ENCODE assay signal across 8 cellular contexts in the genomic region with DNA sequence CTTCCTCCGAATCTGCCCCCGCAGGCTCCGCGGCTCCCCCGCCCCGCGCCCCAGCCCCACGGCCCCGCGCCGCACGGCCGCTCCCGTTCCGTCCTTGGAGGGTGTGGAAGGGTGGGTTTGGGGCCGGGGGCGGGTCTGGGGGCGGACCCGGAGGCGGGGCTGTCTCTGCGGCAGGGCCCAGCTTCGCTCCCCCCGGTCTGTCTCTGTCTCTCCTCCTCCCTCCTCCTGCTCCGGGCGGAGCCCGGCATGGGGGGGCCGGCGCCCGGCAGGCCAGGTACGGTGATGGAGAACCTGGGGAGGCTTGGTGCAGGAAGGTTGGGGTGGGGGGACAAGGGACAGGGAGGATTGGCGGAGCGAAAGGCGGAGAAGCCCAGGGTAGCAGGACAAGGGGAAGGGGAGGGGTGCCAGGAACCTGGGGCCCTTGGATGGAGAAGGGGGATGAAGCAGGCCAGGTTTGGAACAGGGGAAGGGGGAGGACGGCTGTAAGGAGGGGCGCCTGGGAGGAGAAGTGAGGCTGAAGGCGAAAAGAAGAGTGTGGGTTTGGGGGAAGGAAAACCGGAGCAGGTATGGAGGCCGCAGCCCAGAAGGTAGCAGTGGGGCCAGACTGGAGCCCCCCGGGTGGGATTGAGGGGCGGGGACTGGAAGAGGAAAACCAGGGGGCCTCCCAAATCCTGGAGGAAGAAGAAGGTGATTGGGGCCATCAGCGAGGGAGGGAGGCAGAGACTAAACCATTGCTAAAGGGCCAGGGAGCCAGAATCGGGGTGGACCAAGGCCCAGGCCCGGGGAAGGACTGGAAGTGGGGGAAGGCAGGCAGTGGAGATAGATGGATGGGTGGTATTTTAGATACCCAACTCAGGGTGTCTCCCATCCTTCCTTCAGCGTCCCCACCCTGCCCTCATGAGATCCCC. TPM values are rescaled to one million over a fixed set of nuclear protein-coding genes. Genes with fewer than 3 reads are reported as not detected.
DNase-seq lines count a peak whose midpoint lies in the region; ATAC-seq, FAIRE-seq and TF ChIP-seq lines count a peak whose summit lies in the region.

NYAP1 (plus strand) TSS at position 200 of the 908 bp plus-strand sequence. CDS start 1,385 bp downstream, outside the sequence.

- H3K79me2 ChIP-seq in MM.1S (ENCODE audit: low read length) (peaks cover under 1% of the 10 kb centered on the region; the same call in 1 of the 2 replicates), HepG2 (ENCODE audit: insufficient read depth, low read length) (no peaks in the 10 kb centered on the region)

- no peaks in the 10 kb centered on the region for H3K9me2 ChIP-seq in MM.1S (replicated peaks; ENCODE audit: insufficient read depth, low read length)

- peaks cover under 1% of the 10 kb centered on the region for H3K36me3 Mint-ChIP-seq in activated B cell treated with CpG ODN at 0.5 μM for 24 hours (ENCODE audit: low read depth)
- peaks cover 3% of the 10 kb centered on the region for H3K36me3 Mint-ChIP-seq in dendritic cell treated with granulocyte-macrophage colony-stimulating factor and Interleukin-4, amounts not matched to agents 40 ng/mL and 50 ng/mL, for 4 days (ENCODE audit: low read depth)

- in situ Hi-C loops in HepG2 (cut with HindIII; ENCODE audit: extremely low pct_ligation_motif_present, low pct_unique_long_range_greater_than_20kb): no loop called here

- FAIRE-seq in HepG2 (lab: Jason Lieb, UNC): no peak

- H3K4me1 ChIP-seq in MM.1S (ENCODE audit: low read length): peaks cover 6% of the 10 kb centered on the region
- peaks cover 61% of the 10 kb centered on the region for H3K4me1 ChIP-seq in HepG2 (ENCODE audit: insufficient read depth, low read length)

- H3K9me3 Mint-ChIP-seq in activated B cell treated with CpG ODN at 0.5 μM for 24 hours: no peaks in the 10 kb centered on the region
- H3K9me3 Mint-ChIP-seq in dendritic cell treated with granulocyte-macrophage colony-stimulating factor and Interleukin-4, amounts not matched to agents 40 ng/mL and 50 ng/mL, for 4 days: no peaks in the 10 kb centered on the region

- no peaks in the 10 kb centered on the region for H4K20me1 ChIP-seq in MM.1S (ENCODE audit: insufficient read depth, low read length)
- H4K20me1 ChIP-seq in HepG2 (ENCODE audit: insufficient read depth, low read length): no peaks in the 10 kb centered on the region

- no peak for TF ChIP-seq POLR2A in HepG2 (IDR thresholded peaks at IDR 0.05; ENCODE audit: insufficient read depth in 1 of 2, low read depth in 2 of 2, low read length in 2 of 2)

- H3K27me3 ChIP-seq in MM.1S (replicated peaks; ENCODE audit: insufficient read depth, low read length) (peaks cover 52% of the 10 kb centered on the region), HepG2 (ENCODE audit: control insufficient read depth in 1 of 2, insufficient read depth in 2 of 2, low read length in 2 of 2) (peaks cover 2 to 44% of the 10 kb centered on the region in 2 experiments; a peak in 3 of 5 replicates)

- CTCF ChIA-PET in activated B cell treated with CpG ODN at 0.5 μM for 24 hours (lab: Charles Lee): interaction anchor here (1.0 to 1.8 kb wide), 3 partner anchors 10 to 76 kb away, joined by 3 to 8 read pairs (median 4); no protein-coding TSS in a partner anchor
- CTCF ChIA-PET in HepG2 (lab: Yijun Ruan, JAX; ENCODE audit: low intra/inter-chr PET ratio, low total read pairs): interaction anchor here (0.8 to 3.3 kb wide), 5 partner anchors 10 to 85 kb away, joined by 3 to 32 read pairs (median 8); no protein-coding TSS in a partner anchor

- H3K4me2 ChIP-seq in MM.1S (ENCODE audit: low read depth, low read length) (peak within 1 kb of the TSS; percentile 99), HepG2 (ENCODE audit: low read depth, low read length) (peak within 1 kb of the TSS; percentile 80)

- no peak for TF ChIP-seq EP300 in HepG2 (IDR thresholded peaks at IDR 0.05; ENCODE audit: low read depth in 2 of 2, low read length in 2 of 2)
- no peak for TF ChIP-seq EP300 in HepG2 (CRISPR knock-in tag; IDR thresholded peaks at IDR 0.05; ENCODE audit: borderline replicate concordance)

- TF ChIP-seq CTCF in MM.1S (IDR thresholded peaks at IDR 0.05; ENCODE audit: low read length): no peak
- TF ChIP-seq CTCF in activated B cell treated with CpG ODN at 0.5 μM for 24 hours (IDR thresholded peaks at IDR 0.05): no peak
- TF ChIP-seq CTCF in HepG2 (CRISPR knock-in tag; IDR thresholded peaks at IDR 0.05): no peak

- H3K36me3 ChIP-seq in MM.1S (replicated peaks; ENCODE audit: insufficient read depth, low read length) (no peaks in the 10 kb centered on the region), HepG2 (replicated peaks in 1 of 2; ENCODE audit: control insufficient read depth in 1 of 2, insufficient read depth in 2 of 2, low read length in 2 of 2) (no peaks in the 10 kb centered on the region)

- intact Hi-C loops in activated B cell treated with CpG ODN at 0.5 μM for 24 hours (cut with micrococcal nuclease) (loop anchor here (1.0 kb wide), 2 partner anchors 15 to 75 kb away; no protein-coding TSS in a partner anchor), HepG2 (cut with micrococcal nuclease; ENCODE audit: unreplicated experiment) (loop anchor here (1.0 to 5.0 kb wide), 2 partner anchors 15 to 698 kb away; partner anchors contain the start of gene NAT16)
- intact Hi-C loops in dendritic cell treated with granulocyte-macrophage colony-stimulating factor and Interleukin-4, amounts not matched to agents 40 ng/mL and 50 ng/mL, for 4 days (cut with micrococcal nuclease): loop anchor here (1.0 kb wide), 1 partner anchor 15 kb away; no protein-coding TSS in a partner anchor

- H3K27ac ChIP-seq in MM.1S (ENCODE audit: low read length): no peak within 1 kb of the TSS
- no peak within 1 kb of the TSS for H3K27ac ChIP-seq in HepG2 (ENCODE audit: extremely low read length, insufficient read depth, low read length)

- peak; percentile 12 for ATAC-seq in GM19328 (IDR thresholded peaks at IDR 0.05; ENCODE audit: unreplicated experiment)
- ATAC-seq in activated B cell treated with CpG ODN at 0.5 μM for 24 hours (ENCODE audit: low read depth): peak; percentile 18
- ATAC-seq in HepG2: peak; percentile 13
- no peak for ATAC-seq in GM21526 (IDR thresholded peaks at IDR 0.05; ENCODE audit: low FRiP score, unreplicated experiment)

- peak within 1 kb of the TSS; percentile 17; the same call in 1 of the 2 replicates for H3K9ac ChIP-seq in MM.1S (ENCODE audit: low read length)
- peak within 1 kb of the TSS; percentile 15; the same call in 1 of the 2 replicates for H3K9ac ChIP-seq in HepG2 (ENCODE audit: insufficient read depth, low read depth, low read length)

- peak within 1 kb of the TSS; percentile 76 for H3K4me3 Mint-ChIP-seq in activated B cell treated with CpG ODN at 0.5 μM for 24 hours
- H3K4me3 Mint-ChIP-seq in dendritic cell treated with granulocyte-macrophage colony-stimulating factor and Interleukin-4, amounts not matched to agents 40 ng/mL and 50 ng/mL, for 4 days: peak within 1 kb of the TSS; percentile 77

- POLR2A ChIA-PET in activated B cell treated with CpG ODN at 0.5 μM for 24 hours (lab: Charles Lee): interaction anchor here (0.5 to 0.6 kb wide), 3 partner anchors 10 to 178 kb away, joined by 3 to 5 read pairs (median 3); no protein-coding TSS in a partner anchor
- POLR2A ChIA-PET in HepG2 (lab: Yijun Ruan, JAX): no interaction called here

- H2AFZ ChIP-seq in MM.1S (ENCODE audit: low read length) (peak within 1 kb of the TSS; percentile 90), HepG2 (ENCODE audit: low read length) (no peak within 1 kb of the TSS)

- H3K9me3 ChIP-seq in MM.1S (replicated peaks; ENCODE audit: insufficient read depth, low read length): no peaks in the 10 kb centered on the region
- no peaks in the 10 kb centered on the region for H3K9me3 ChIP-seq in HepG2 (ENCODE audit: low read length)

- H3K4me3 ChIP-seq in MM.1S (ENCODE audit: low read length): peak within 1 kb of the TSS; percentile 85
- peak within 1 kb of the TSS; percentile 46 to 79 (median 65) for H3K4me3 ChIP-seq in HepG2 (replicated peaks in 1 of 3; ENCODE audit: insufficient read depth in 1 of 3, low read depth in 2 of 3, low read length in 3 of 3)

- no peak within 1 kb of the TSS for H3K27ac Mint-ChIP-seq in activated B cell treated with CpG ODN at 0.5 μM for 24 hours
- peak within 1 kb of the TSS; percentile 42 for H3K27ac Mint-ChIP-seq in dendritic cell treated with granulocyte-macrophage colony-stimulating factor and Interleukin-4, amounts not matched to agents 40 ng/mL and 50 ng/mL, for 4 days

- 18% methylated on average over 28 of the region's 44 CpGs for WGBS in HepG2 (ENCODE audit: low lambda C conversion rate)

- peaks cover 3% of the 10 kb centered on the region; the same call in 1 of the 2 replicates for H3F3A ChIP-seq in MM.1S (ENCODE audit: insufficient read depth, low read length)

- H3K27me3 Mint-ChIP-seq in activated B cell treated with CpG ODN at 0.5 μM for 24 hours: peaks cover 5% of the 10 kb centered on the region
- H3K27me3 Mint-ChIP-seq in dendritic cell treated with granulocyte-macrophage colony-stimulating factor and Interleukin-4, amounts not matched to agents 40 ng/mL and 50 ng/mL, for 4 days: peaks cover 25% of the 10 kb centered on the region

- DNase-seq in AG08395 (ENCODE audit: low spot score) (peak; percentile 34), MM.1S (no peak), activated B cell treated with CpG ODN at 0.5 μM for 24 hours (no peak), HepG2 (ENCODE audit: low spot score) (no peak)
- DNase-seq in stimulated activated CD4-positive, alpha-beta T cell treated with anti-CD3 and anti-CD28 coated beads, TNF-alpha, amount 100 ng/mL, for 4 hours (ENCODE audit: low read depth in 3 of 3): peak; percentile 29 to 41 (median 35)

- no peak for TF ChIP-seq RAD21 in HepG2 (CRISPR knock-in tag; IDR thresholded peaks at IDR 0.05)

- peaks cover 12% of the 10 kb centered on the region for H3K4me1 Mint-ChIP-seq in activated B cell treated with CpG ODN at 0.5 μM for 24 hours
- H3K4me1 Mint-ChIP-seq in dendritic cell treated with granulocyte-macrophage colony-stimulating factor and Interleukin-4, amounts not matched to agents 40 ng/mL and 50 ng/mL, for 4 days (ENCODE audit: low read depth): peaks cover 17% of the 10 kb centered on the region

- no TSS peak for BruUV-seq in HepG2 (replicated peaks; lab: Mats Ljungman, UMichigan)

RNA-seq across cellular contexts. Expression of gene NYAP1, which starts in this region (rescaled TPM):
- total RNA-seq in activated B cell treated with CpG ODN at 0.5 μM for 24 hours (not detected in 2 replicates), HepG2 (2016; rRNA removed; fragmentation: Illumina TruSeq; extraction: Trizol) (0.15 TPM in 2 replicates)
- total RNA-seq in HepG2 (2016; cell fraction: cytosol; rRNA removed; fragmentation: Illumina TruSeq; extraction: Trizol; ENCODE audit: low read depth): not detected in 2 replicates
- total RNA-seq in HepG2 (2016; cell fraction: insoluble cytoplasmic fraction; rRNA removed; fragmentation: Illumina TruSeq; extraction: Trizol): 0.09 and 0.26 TPM in 2 replicates
- 0.55 TPM in 1 of 2 replicates, not detected in the other for total RNA-seq in HepG2 (2016; cell fraction: membrane; rRNA removed; fragmentation: Illumina TruSeq; extraction: Trizol)
- total RNA-seq in HepG2 (2016; cell fraction: nucleus; rRNA removed; fragmentation: Illumina TruSeq; extraction: Trizol): 0.09 and 0.22 TPM in 2 replicates
- 0.46 and 0.76 TPM in 2 replicates for polyA plus RNA-seq in HepG2 (2011; rRNA removed)
- polyA plus RNA-seq in HepG2 (2011; cell fraction: cytosol; rRNA removed): 0.44 and 0.70 TPM in 2 replicates
- polyA plus RNA-seq in HepG2 (2011; cell fraction: nucleus; rRNA removed): 2.4 and 2.9 TPM in 2 replicates
- polyA plus RNA-seq in HepG2 (2012): 0.60 and 0.88 TPM in 2 replicates
- polyA plus RNA-seq in HepG2 (2016; cell fraction: cytosol; fragmentation: Illumina TruSeq; extraction: Trizol; ENCODE audit: low read depth): 0.07 and 0.09 TPM in 2 replicates
- 0.08 TPM in 1 of 2 replicates, not detected in the other for polyA plus RNA-seq in HepG2 (2016; cell fraction: insoluble cytoplasmic fraction; fragmentation: Illumina TruSeq; extraction: Trizol; ENCODE audit: low read depth)
- polyA plus RNA-seq in HepG2 (2016; cell fraction: membrane; fragmentation: Illumina TruSeq; extraction: Trizol; ENCODE audit: low read depth): 0.07 TPM in 1 of 2 replicates, not detected in the other
- polyA plus RNA-seq in HepG2 (2016; cell fraction: nucleus; fragmentation: Illumina TruSeq; extraction: Trizol; ENCODE audit: insufficient read depth, low read depth): 0.77 and 0.83 TPM in 2 replicates
- 0.62 TPM in 1 of 2 replicates, not detected in the other for polyA minus RNA-seq in HepG2 (2011; rRNA and poly(A)+ RNA removed; ENCODE audit: low replicate concordance)
- polyA minus RNA-seq in HepG2 (2011; cell fraction: cytosol; rRNA and poly(A)+ RNA removed): 0.53 and 0.99 TPM in 2 replicates
- 0.62 and 0.64 TPM in 2 replicates for polyA minus RNA-seq in HepG2 (2011; cell fraction: nucleus; rRNA and poly(A)+ RNA removed)

Comparison
In these comparisons a context has a peak if more than half of its experiments do, and no peak if none do; other contexts are left out.
1. Peak in ATAC-seq in activated B cell treated with CpG ODN at 0.5 μM for 24 hours; RNA of the gene not detected or under 1 TPM.
2. DNase-seq: peak in AG08395 (single experiment) and stimulated activated CD4-positive, alpha-beta T cell treated with anti-CD3 and anti-CD28 coated beads, TNF-alpha, amount 100 ng/mL, for 4 hours (3 of 3); none in MM.1S (single experiment), activated B cell treated with CpG ODN at 0.5 μM for 24 hours (single experiment) and HepG2 (single experiment).